Comparison of ENCODE assay signal across 25 cellular contexts in genomic region chr6:162245831-162246230, GRCh38.
"Had no signal": no experiment of that assay in that cellular context is flagged by ENCODE, and none has a peak within 500 bp of the region (broad histone marks: within the 10 kb centered on the region; RNA-seq: fewer than 3 reads in every experiment).

No MANE protein-coding gene starts in this region.

- H3K9ac ChIP-seq: SK-N-SH had no signal

- H3K9me3 ChIP-seq: adrenal gland, body of pancreas, Peyer's patch had no signal

- H3K4me1 ChIP-seq: adrenal gland, body of pancreas, Peyer's patch had no signal

- H3K27me3 ChIP-seq: adrenal gland, body of pancreas, Peyer's patch had no signal

- H3K27ac ChIP-seq: adrenal gland, body of pancreas, coronary artery, Peyer's patch, WERI-Rb-1 had no signal

- DNase-seq: activated CD4-positive, alpha-beta memory T cell treated with anti-CD3 and anti-CD28 coated beads, Interleukin-2, amount 10 ng/mL, durations not matched to agents 7 days and 5 days; activated CD4-positive, alpha-beta T cell treated with anti-CD3 and anti-CD28 coated beads for 36 hours; activated CD4-positive, alpha-beta T cell treated with anti-CD3 and anti-CD28 coated beads, Interleukin-2, amount 50 U/mL, for 1 hour; activated naive CD4-positive, alpha-beta T cell treated with anti-CD3 and anti-CD28 coated beads, Interleukin-2, amount 50 U/mL, for 16 hours; activated naive CD8-positive, alpha-beta T cell treated with anti-CD3 and anti-CD28 coated beads, Interleukin-2, amount 10 ng/mL, durations not matched to agents 7 days and 5 days; activated T-cell treated with anti-CD3 and anti-CD28 coated beads for 4 hours; activated T-cell treated with anti-CD3 and anti-CD28 coated beads, Interleukin-2, amount 50 U/mL, for 72 hours; adrenal gland; aorta; body of pancreas; central memory CD4-positive, alpha-beta T cell; KBM-7; NCI-H1092; NCI-H1694 treated with DMSO at 0.1 percent for 48 hours; NCI-H2029 treated with DMSO at 0.1 percent for 48 hours; NCI-H345; NCI-H524; NCI-H748 treated with DMSO at 0.1 percent for 48 hours; NK-92 treated with Interleukin-12 subunit alpha and Interleukin-12 subunit beta, amount 100 ng/mL, for 24 hours; Peyer's patch; SIG-M5; SK-N-SH; T-helper 1 cell; WERI-Rb-1 had no signal

- H3K4me2 ChIP-seq: SK-N-SH had no signal

- H3K4me3 ChIP-seq: adrenal gland, body of pancreas, coronary artery, Peyer's patch had no signal

- H3K36me3 ChIP-seq: adrenal gland, Peyer's patch, WERI-Rb-1 had no signal
